15 cellular contexts compared by ENCODE assay signal in the genomic region with DNA sequence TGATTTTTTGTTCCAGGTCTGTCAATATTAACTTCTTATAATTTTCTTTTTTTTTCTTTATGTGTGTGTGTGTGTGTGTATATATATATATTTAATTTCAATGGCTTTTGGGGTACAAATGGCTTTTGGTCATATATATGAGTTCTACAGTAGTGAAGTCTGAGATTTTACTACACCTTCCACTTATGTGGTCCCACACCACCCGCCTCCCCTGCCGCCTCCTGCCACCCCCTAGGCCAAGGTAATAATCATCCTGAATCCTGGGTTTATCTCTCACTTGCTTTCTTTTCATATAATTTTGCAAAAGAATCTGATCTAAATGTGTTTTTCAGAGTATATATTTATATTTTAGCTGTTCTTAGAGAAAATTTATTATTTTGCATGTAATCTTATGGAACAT. TPM values are rescaled to one million over a fixed set of nuclear protein-coding genes. Genes with fewer than 3 reads are reported as not detected.
DNase-seq lines count a peak whose midpoint lies in the region; ATAC-seq and TF ChIP-seq lines count a peak whose summit lies in the region.
"Had no signal": no experiment of that assay in that cellular context is flagged by ENCODE, and none has a peak within 500 bp of the region (broad histone marks: within the 10 kb centered on the region; RNA-seq: fewer than 3 reads in every experiment).

No MANE protein-coding gene starts in this region.

- H3K4me1 ChIP-seq in left lung: peaks cover 42 to 97% of the 10 kb centered on the region in 2 donors
- peaks cover 51% of the 10 kb centered on the region for H3K4me1 ChIP-seq in CD8-positive, alpha-beta T cell (ENCODE audit: insufficient read depth, low read length)

- peaks cover 5 to 65% of the 10 kb centered on the region in 2 donors for H3K36me3 ChIP-seq in left lung
- peaks cover 12% of the 10 kb centered on the region for H3K36me3 ChIP-seq in CD8-positive, alpha-beta T cell (ENCODE audit: insufficient read depth, low read length)
- peaks cover 22% of the 10 kb centered on the region for H3K36me3 ChIP-seq in H7 (replicated peaks; ENCODE audit: control insufficient read depth, insufficient read depth, low read length)

- peaks cover 59% of the 10 kb centered on the region for H3K36me3 Mint-ChIP-seq in activated CD8-positive, alpha-beta memory T cell treated with anti-CD3 and anti-CD28 coated beads, Interleukin-2, amount 10 ng/mL, durations not matched to agents 7 days and 5 days
- peaks cover 45% of the 10 kb centered on the region for H3K36me3 Mint-ChIP-seq in CD8-positive, alpha-beta T cell

- TF ChIP-seq CTCF in astrocyte of the cerebellum (IDR thresholded peaks at IDR 0.05; ENCODE audit: low read depth, low read length, missing control alignments) (no peak), left lung (IDR thresholded peaks at IDR 0.05) (no peak)
- TF ChIP-seq CTCF in CD8-positive, alpha-beta T cell (IDR thresholded peaks at IDR 0.05): no peak

- no peaks in the 10 kb centered on the region for H3K9me3 ChIP-seq in left lung
- no peaks in the 10 kb centered on the region for H3K9me3 ChIP-seq in CD8-positive, alpha-beta T cell (ENCODE audit: low read length)
- H3K9me3 ChIP-seq: HAP-1 had no signal

- peaks cover 82% of the 10 kb centered on the region for H3K4me1 Mint-ChIP-seq in activated CD8-positive, alpha-beta memory T cell treated with anti-CD3 and anti-CD28 coated beads, Interleukin-2, amount 10 ng/mL, durations not matched to agents 7 days and 5 days
- peaks cover 76% of the 10 kb centered on the region for H3K4me1 Mint-ChIP-seq in CD8-positive, alpha-beta T cell (ENCODE audit: low read depth)

- peak overlapping the region; percentile 16 to 65 for H3K27ac ChIP-seq in left lung
- peak overlapping the region; percentile 52 for H3K27ac ChIP-seq in substantia nigra (ENCODE audit: low read depth, low read length, poor library complexity, severe bottlenecking)
- no peak overlapping the region for H3K27ac ChIP-seq in CD8-positive, alpha-beta T cell (ENCODE audit: low read depth, low read length)

- POLR2A ChIA-PET in CD8-positive, alpha-beta T cell (lab: Charles Lee): interaction anchor here (0.6 to 1.1 kb wide), 5 partner anchors 10 to 234 kb away, joined by 3 to 6 read pairs (median 3); partner anchors contain the start of genes MALAT1 and NEAT1

- H3K9me3 Mint-ChIP-seq in activated CD8-positive, alpha-beta memory T cell treated with anti-CD3 and anti-CD28 coated beads, Interleukin-2, amount 10 ng/mL, durations not matched to agents 7 days and 5 days (ENCODE audit: low read depth): no peaks in the 10 kb centered on the region
- no peaks in the 10 kb centered on the region for H3K9me3 Mint-ChIP-seq in CD8-positive, alpha-beta T cell
- H3K9me3 Mint-ChIP-seq: mesothelial cell of epicardium had no signal

- in situ Hi-C loops in astrocyte of the cerebellum (cut with HindIII; ENCODE audit: low sequenced_read_pairs): no loop called here

- no peaks in the 10 kb centered on the region for H3K27me3 Mint-ChIP-seq in activated CD8-positive, alpha-beta memory T cell treated with anti-CD3 and anti-CD28 coated beads, Interleukin-2, amount 10 ng/mL, durations not matched to agents 7 days and 5 days
- H3K27me3 Mint-ChIP-seq in CD8-positive, alpha-beta T cell (ENCODE audit: low read depth): no peaks in the 10 kb centered on the region

- ATAC-seq in activated CD8-positive, alpha-beta memory T cell treated with anti-CD3 and anti-CD28 coated beads, Interleukin-2, amount 10 ng/mL, durations not matched to agents 7 days and 5 days: no peak
- no peak for ATAC-seq in left lung
- no peak for ATAC-seq in CD8-positive, alpha-beta T cell
- ATAC-seq: GM12878 had no signal

- no peaks in the 10 kb centered on the region for H3K27me3 ChIP-seq in left lung
- H3K27me3 ChIP-seq in CD8-positive, alpha-beta T cell (ENCODE audit: insufficient read depth, low read length): no peaks in the 10 kb centered on the region
- H3K27me3 ChIP-seq in H7 (ENCODE audit: control insufficient read depth, insufficient read depth, low read length): no peaks in the 10 kb centered on the region
- H3K27me3 ChIP-seq: hepatocyte had no signal

- intact Hi-C loops in left lung (cut with DNase I): no loop called here
- intact Hi-C loops in CD8-positive, alpha-beta T cell (cut with DNase I, micrococcal nuclease): loop anchor here (1.0 kb wide), 3 partner anchors 17 to 67 kb away; partner anchors contain the start of gene SLC25A45 (in 2 of the 2)

- H3K4me3 ChIP-seq in astrocyte of the cerebellum (ENCODE audit: low read depth, low read length) (peak overlapping the region; percentile 17), left lung (no peak overlapping the region), H7 (ENCODE audit: insufficient read depth, low read depth, low read length) (no peak overlapping the region)
- H3K4me3 ChIP-seq in CD8-positive, alpha-beta T cell (ENCODE audit: low read depth, low read length): no peak overlapping the region
- H3K4me3 ChIP-seq: GM12878, HAP-1, hepatocyte had no signal

- no peak overlapping the region for H3K27ac Mint-ChIP-seq in activated CD8-positive, alpha-beta memory T cell treated with anti-CD3 and anti-CD28 coated beads, Interleukin-2, amount 10 ng/mL, durations not matched to agents 7 days and 5 days
- H3K27ac Mint-ChIP-seq in CD8-positive, alpha-beta T cell: no peak overlapping the region

- peak; percentile 9 for DNase-seq in activated CD8-positive, alpha-beta memory T cell treated with anti-CD3 and anti-CD28 coated beads, Interleukin-2, amount 10 ng/mL, durations not matched to agents 7 days and 5 days
- no peak for DNase-seq in activated CD8-positive, alpha-beta memory T cell treated with anti-CD3 and anti-CD28 coated beads, Interleukin-2, amount 50 U/mL, for 4 hours
- no peak for DNase-seq in astrocyte of the cerebellum (ENCODE audit: low read depth)
- peak in 1 of 2 donors; percentile 25 for DNase-seq in left lung
- DNase-seq in substantia nigra (lab: John Stamatoyannopoulos, UW): no peak
- DNase-seq in CD8-positive, alpha-beta T cell: no peak
- no peak for DNase-seq in H7
- DNase-seq in A172 (ENCODE audit: low spot score): no peak
- DNase-seq: amniotic stem cell, NCI-H187, SW 1271 had no signal

- H3K4me3 Mint-ChIP-seq in activated CD8-positive, alpha-beta memory T cell treated with anti-CD3 and anti-CD28 coated beads, Interleukin-2, amount 10 ng/mL, durations not matched to agents 7 days and 5 days: no peak overlapping the region
- H3K4me3 Mint-ChIP-seq in CD8-positive, alpha-beta T cell: no peak overlapping the region
- H3K4me3 Mint-ChIP-seq: mesothelial cell of epicardium had no signal

- CTCF ChIA-PET in activated CD8-positive, alpha-beta memory T cell treated with anti-CD3 and anti-CD28 coated beads, Interleukin-2, amount 10 ng/mL, durations not matched to agents 7 days and 5 days (lab: Charles Lee): interaction anchor here (0.6 to 2.8 kb wide), 2 partner anchors 18 to 80 kb away, joined by 3 to 11 read pairs; no protein-coding TSS in a partner anchor
- CTCF ChIA-PET in CD8-positive, alpha-beta T cell (lab: Charles Lee): interaction anchor here (1.0 to 1.8 kb wide), 4 partner anchors 16 to 70 kb away, joined by 3 to 10 read pairs (median 6); partner anchors contain the start of gene SLC25A45

RNA-seq across cellular contexts. Expression of gene NEAT1, which starts 11.1 kb away (rescaled TPM):
- total RNA-seq in activated CD8-positive, alpha-beta memory T cell treated with anti-CD3 and anti-CD28 coated beads, Interleukin-2, amount 10 ng/mL, durations not matched to agents 7 days and 5 days: 100 to 1,000 TPM; 525 to 618 TPM
- 1,000 to 10,000 TPM; 1,146 to 1,441 TPM for total RNA-seq in left lung
- total RNA-seq in CD8-positive, alpha-beta T cell: 100 to 1,000 TPM; 198 to 201 TPM
- 6.4 and 10.6 TPM in 2 replicates for total RNA-seq in H7 (2014; rRNA removed; shearing (Covaris generic))
- total RNA-seq in A172 (2014; rRNA removed; shearing (Covaris generic)): 20.6 and 28.9 TPM in 2 replicates

RNA-seq across cellular contexts. Expression of gene FRMD8, which starts 47.2 kb away (rescaled TPM):
- 10 to 100 TPM; 52.0 to 56.7 TPM for total RNA-seq in activated CD8-positive, alpha-beta memory T cell treated with anti-CD3 and anti-CD28 coated beads, Interleukin-2, amount 10 ng/mL, durations not matched to agents 7 days and 5 days
- 10 to 100 TPM; 31.7 to 31.9 TPM for total RNA-seq in left lung
- 10 to 100 TPM; 18.4 to 20.8 TPM for total RNA-seq in CD8-positive, alpha-beta T cell
- total RNA-seq in H7 (2014; rRNA removed; shearing (Covaris generic)): 24.5 and 37.1 TPM in 2 replicates
- 21.5 and 36.9 TPM in 2 replicates for total RNA-seq in A172 (2014; rRNA removed; shearing (Covaris generic))

RNA-seq across cellular contexts. Expression of gene SLC25A45, which starts 51.2 kb away (rescaled TPM):
- total RNA-seq in activated CD8-positive, alpha-beta memory T cell treated with anti-CD3 and anti-CD28 coated beads, Interleukin-2, amount 10 ng/mL, durations not matched to agents 7 days and 5 days: 10 to 100 TPM; 19.4 to 25.1 TPM
- total RNA-seq in left lung: 1 to 10 TPM; 8.4 to 9.8 TPM
- 10 to 100 TPM; 27.8 to 29.6 TPM for total RNA-seq in CD8-positive, alpha-beta T cell
- 0.73 and 0.81 TPM in 2 replicates for total RNA-seq in H7 (2014; rRNA removed; shearing (Covaris generic))
- total RNA-seq in A172 (2014; rRNA removed; shearing (Covaris generic)): 3.5 and 7.0 TPM in 2 replicates

Comparison
In these comparisons a context has a peak if more than half of its experiments do, and no peak if none do; other contexts are left out.
1. intact Hi-C loops: an anchor here in CD8-positive, alpha-beta T cell (1.0 kb wide); none called in left lung.